In genomic region chr4:121064482-121064881, GRCh38 we compare ENCODE assay signal across 28 cellular contexts. TPM values are rescaled to one million over a fixed set of nuclear protein-coding genes. Genes with fewer than 3 reads are reported as not detected.
"Had no signal": no experiment of that assay in that cellular context is flagged by ENCODE, and none has a peak within 500 bp of the region (broad histone marks: within the 10 kb centered on the region; RNA-seq: fewer than 3 reads in every experiment).

No MANE protein-coding gene starts in this region.

- DNase-seq: activated CD4-positive, alpha-beta memory T cell treated with anti-CD3 and anti-CD28 coated beads, Interleukin-2, amount 10 ng/mL, durations not matched to agents 7 days and 5 days; activated CD4-positive, alpha-beta T cell treated with anti-CD3 and anti-CD28 coated beads, Interleukin-2, amount 10 ng/mL, durations not matched to agents 24 days and 14 days; activated CD8-positive, alpha-beta memory T cell treated with anti-CD3 and anti-CD28 coated beads, Interleukin-2, amount 10 ng/mL, durations not matched to agents 7 days and 5 days; activated naive CD4-positive, alpha-beta T cell; activated T-cell treated with anti-CD3 and anti-CD28 coated beads, Interleukin-2, amount 50 U/mL, for 48 hours; aorta; body of pancreas; effector CD8-positive, alpha-beta T cell; islet precursor cell; naive thymus-derived CD8-positive, alpha-beta T cell; nucleus accumbens; pancreas; psoas muscle; stimulated activated CD4-positive, alpha-beta T cell treated with anti-CD3 and anti-CD28 coated beads, Interleukin-1b, Interleukin-23, amount 100 ng/mL, for 48 hours; stimulated activated CD4-positive, alpha-beta T cell treated with anti-CD3 and anti-CD28 coated beads, Interleukin-4, amount 100 ng/mL, for 4 hours; stimulated activated CD8-positive, alpha-beta memory T cell treated with anti-CD3 and anti-CD28 coated beads, Interleukin-4, amount 100 ng/mL, for 48 hours; stimulated activated naive B cell treated with anti-CD40 and anti-IgM and Interleukin-4, amounts not matched to agents 10 μg/mL and 1 μg/mL and 100 μg/mL, for 72 hours; stomach; thyroid gland had no signal

- H3K4me3 ChIP-seq: body of pancreas, gastroesophageal sphincter, hepatocyte, pancreas, psoas muscle, right atrium auricular region, smooth muscle cell, stomach, thyroid gland had no signal

- H3K9me3 Mint-ChIP-seq: activated CD4-positive, alpha-beta memory T cell treated with anti-CD3 and anti-CD28 coated beads, Interleukin-2, amount 10 ng/mL, durations not matched to agents 7 days and 5 days; activated CD4-positive, alpha-beta T cell treated with anti-CD3 and anti-CD28 coated beads, Interleukin-2, amount 10 ng/mL, durations not matched to agents 24 days and 14 days; memory B cell; naive thymus-derived CD8-positive, alpha-beta T cell; neural crest cell; stimulated activated naive B cell treated with anti-CD40 and anti-IgM and Interleukin-4, amounts not matched to agents 10 μg/mL and 1 μg/mL and 100 μg/mL, for 72 hours had no signal

- H3K36me3 Mint-ChIP-seq: activated CD8-positive, alpha-beta memory T cell treated with anti-CD3 and anti-CD28 coated beads, Interleukin-2, amount 10 ng/mL, durations not matched to agents 7 days and 5 days; activated naive CD8-positive, alpha-beta T cell; memory B cell; naive thymus-derived CD8-positive, alpha-beta T cell; stimulated activated naive B cell treated with anti-CD40 and anti-IgM and Interleukin-4, amounts not matched to agents 10 μg/mL and 1 μg/mL and 100 μg/mL, for 72 hours had no signal

- H3K4me1 ChIP-seq: body of pancreas, gastroesophageal sphincter, pancreas, psoas muscle, right atrium auricular region, stomach, thyroid gland had no signal

- H3K36me3 ChIP-seq: gastroesophageal sphincter, pancreas, right atrium auricular region, stomach, thyroid gland had no signal

- ATAC-seq: activated CD8-positive, alpha-beta memory T cell treated with anti-CD3 and anti-CD28 coated beads, Interleukin-2, amount 10 ng/mL, durations not matched to agents 7 days and 5 days; body of pancreas; gastroesophageal sphincter; pancreas; psoas muscle; stimulated activated naive B cell treated with anti-CD40 and anti-IgM and Interleukin-4, amounts not matched to agents 10 μg/mL and 1 μg/mL and 100 μg/mL, for 72 hours had no signal

- H3K4me1 Mint-ChIP-seq: activated CD4-positive, alpha-beta memory T cell treated with anti-CD3 and anti-CD28 coated beads, Interleukin-2, amount 10 ng/mL, durations not matched to agents 7 days and 5 days; activated CD4-positive, alpha-beta T cell treated with anti-CD3 and anti-CD28 coated beads, Interleukin-2, amount 10 ng/mL, durations not matched to agents 24 days and 14 days; activated CD8-positive, alpha-beta memory T cell treated with anti-CD3 and anti-CD28 coated beads, Interleukin-2, amount 10 ng/mL, durations not matched to agents 7 days and 5 days; memory B cell; naive thymus-derived CD8-positive, alpha-beta T cell; stimulated activated naive B cell treated with anti-CD40 and anti-IgM and Interleukin-4, amounts not matched to agents 10 μg/mL and 1 μg/mL and 100 μg/mL, for 72 hours had no signal

- H3K4me2 ChIP-seq: smooth muscle cell had no signal

- H3K27me3 ChIP-seq: gastroesophageal sphincter, hepatocyte, pancreas, right atrium auricular region, thyroid gland had no signal

- H2AFZ ChIP-seq: hepatocyte had no signal

- H3K27ac ChIP-seq: body of pancreas, hepatocyte, pancreas, psoas muscle, right atrium auricular region, stomach, thyroid gland, VCaP had no signal

- H3K27ac Mint-ChIP-seq: activated CD4-positive, alpha-beta memory T cell treated with anti-CD3 and anti-CD28 coated beads, Interleukin-2, amount 10 ng/mL, durations not matched to agents 7 days and 5 days; activated CD4-positive, alpha-beta T cell treated with anti-CD3 and anti-CD28 coated beads, Interleukin-2, amount 10 ng/mL, durations not matched to agents 24 days and 14 days; activated CD8-positive, alpha-beta memory T cell treated with anti-CD3 and anti-CD28 coated beads, Interleukin-2, amount 10 ng/mL, durations not matched to agents 7 days and 5 days; activated naive CD8-positive, alpha-beta T cell; memory B cell; naive thymus-derived CD8-positive, alpha-beta T cell; stimulated activated naive B cell treated with anti-CD40 and anti-IgM and Interleukin-4, amounts not matched to agents 10 μg/mL and 1 μg/mL and 100 μg/mL, for 72 hours had no signal

- H3K4me3 Mint-ChIP-seq: activated CD4-positive, alpha-beta memory T cell treated with anti-CD3 and anti-CD28 coated beads, Interleukin-2, amount 10 ng/mL, durations not matched to agents 7 days and 5 days; activated CD4-positive, alpha-beta T cell treated with anti-CD3 and anti-CD28 coated beads, Interleukin-2, amount 10 ng/mL, durations not matched to agents 24 days and 14 days; activated CD8-positive, alpha-beta memory T cell treated with anti-CD3 and anti-CD28 coated beads, Interleukin-2, amount 10 ng/mL, durations not matched to agents 7 days and 5 days; activated naive CD8-positive, alpha-beta T cell; memory B cell; naive thymus-derived CD8-positive, alpha-beta T cell; neural crest cell; stimulated activated naive B cell treated with anti-CD40 and anti-IgM and Interleukin-4, amounts not matched to agents 10 μg/mL and 1 μg/mL and 100 μg/mL, for 72 hours had no signal

- H3K9me3 ChIP-seq: body of pancreas, gastroesophageal sphincter, pancreas, psoas muscle, right atrium auricular region, stomach, thyroid gland had no signal

RNA-seq across cellular contexts. Expression of gene NDNF, which starts 7.9 kb away (rescaled TPM):
- total RNA-seq: naive thymus-derived CD8-positive, alpha-beta T cell; T-helper 1 cell treated with Interleukin-12 subunit alpha and Interleukin-12 subunit beta and Interleukin-4 antibody, amounts not matched to agents 30 ng/mL and 1 ng/mL, for 36 hours had no signal
- polyA plus RNA-seq: naive thymus-derived CD8-positive, alpha-beta T cell had no signal
